In the genomic region with DNA sequence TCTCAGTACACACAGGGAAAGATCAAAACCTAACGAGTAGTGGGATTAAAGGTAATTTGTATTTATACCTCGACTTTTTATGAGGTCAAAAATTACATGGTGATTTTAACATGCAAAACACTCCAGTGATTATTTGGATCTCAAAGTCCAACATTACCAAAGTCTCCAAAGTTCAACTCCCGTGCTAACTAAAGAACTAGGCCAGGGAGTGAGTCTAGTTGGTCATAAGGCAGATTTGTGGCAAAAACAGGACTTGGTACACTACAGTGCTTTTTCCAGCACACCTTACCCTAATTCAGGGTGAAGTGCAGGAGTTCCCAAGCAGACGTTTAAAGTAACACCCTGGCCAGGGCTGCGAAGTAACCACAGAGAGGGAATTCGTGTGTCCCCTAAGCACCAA, we compare ENCODE assay signal across 11 cellular contexts. TPM values are rescaled to one million over a fixed set of nuclear protein-coding genes. Genes with fewer than 3 reads are reported as not detected.
A peak's percentile ranks its signal among the peaks of the same experiment; 100 is the strongest.
DNase-seq lines count a peak whose midpoint lies in the region; TF ChIP-seq lines count a peak whose summit lies in the region.
"Had no signal": no experiment of that assay in that cellular context is flagged by ENCODE, and none has a peak within 500 bp of the region (broad histone marks: within the 10 kb centered on the region; RNA-seq: fewer than 3 reads in every experiment).

No MANE protein-coding gene starts in this region.

- H3K79me2 ChIP-seq in MM.1S (ENCODE audit: low read length) (peaks cover 58% of the 10 kb centered on the region), osteoblast (ENCODE audit: insufficient read depth, low read length) (peaks cover 41% of the 10 kb centered on the region)

- H3K27me3 ChIP-seq in GM06990 (replicated peaks; ENCODE audit: control insufficient read depth, insufficient read depth, low read length) = no peaks in the 10 kb centered on the region
- peaks cover 10% of the 10 kb centered on the region; the same call in 1 of the 2 replicates for H3K27me3 ChIP-seq in MM.1S (replicated peaks; ENCODE audit: insufficient read depth, low read length)
- peaks cover 28% of the 10 kb centered on the region for H3K27me3 ChIP-seq in osteoblast (ENCODE audit: insufficient read depth, low read length)

- H3K4me3 ChIP-seq in GM06990 (replicated peaks; ENCODE audit: low read depth, low read length) (peak overlapping the region; percentile 79; the same call in 1 of the 2 replicates), MM.1S (ENCODE audit: low read length) (no peak overlapping the region), osteoblast (ENCODE audit: insufficient read depth, low read length) (no peak overlapping the region)

- peaks cover 11% of the 10 kb centered on the region for H3F3A ChIP-seq in MM.1S (ENCODE audit: insufficient read depth, low read length)

- peaks cover 20% of the 10 kb centered on the region for H3K4me1 Mint-ChIP-seq in dendritic cell treated with granulocyte-macrophage colony-stimulating factor and Interleukin-4, amounts not matched to agents 40 ng/mL and 50 ng/mL, for 4 days (ENCODE audit: low read depth)

- peaks cover 34% of the 10 kb centered on the region for H3K27me3 Mint-ChIP-seq in dendritic cell treated with granulocyte-macrophage colony-stimulating factor and Interleukin-4, amounts not matched to agents 40 ng/mL and 50 ng/mL, for 4 days

- H3K9ac ChIP-seq in MM.1S (ENCODE audit: low read length) = no peak overlapping the region
- H3K9ac ChIP-seq: parathyroid adenoma had no signal

- H4K20me1 ChIP-seq in MM.1S (ENCODE audit: insufficient read depth, low read length) (no peaks in the 10 kb centered on the region), osteoblast (ENCODE audit: insufficient read depth, low read length) (no peaks in the 10 kb centered on the region)

- H3K9me3 ChIP-seq in MM.1S (replicated peaks; ENCODE audit: insufficient read depth, low read length) (no peaks in the 10 kb centered on the region), osteoblast (ENCODE audit: low read depth, low read length) (no peaks in the 10 kb centered on the region)

- H3K9me2 ChIP-seq in MM.1S (replicated peaks; ENCODE audit: insufficient read depth, low read length) = no peaks in the 10 kb centered on the region

- H3K27ac Mint-ChIP-seq in dendritic cell treated with granulocyte-macrophage colony-stimulating factor and Interleukin-4, amounts not matched to agents 40 ng/mL and 50 ng/mL, for 4 days = no peak overlapping the region

- DNase-seq in GM06990 (ENCODE audit: extremely low read depth, insufficient read length) (no peak), MM.1S (no peak), osteoblast (ENCODE audit: insufficient read length, low spot score, missing footprints) (peak; percentile 48), KBM-7 (no peak), GM03348 (ENCODE audit: low spot score) (no peak), mesenteric fat pad (ENCODE audit: low spot score) (no peak), SHP77 (lab: John Stamatoyannopoulos, UW) (no peak)
- DNase-seq: activated CD4-positive, alpha-beta T cell treated with anti-CD3 and anti-CD28 coated beads, Interleukin-2, amount 50 U/mL, for 48 hours; NCI-H1105 treated with DMSO at 0.1 percent for 48 hours had no signal

- TF ChIP-seq CTCF in GM06990 (IDR thresholded peaks at IDR 0.05; ENCODE audit: insufficient read depth, low read length, poor library complexity, severe bottlenecking) (no peak), MM.1S (IDR thresholded peaks at IDR 0.05; ENCODE audit: low read length) (no peak), osteoblast (IDR thresholded peaks at IDR 0.05; ENCODE audit: extremely low read depth, low read depth, low read length) (no peak)

- in situ Hi-C loops in KBM-7 (cut with MboI; ENCODE audit: low pct_unique_long_range_greater_than_20kb, low sequenced_read_pairs) = no loop called here

- no peak overlapping the region for H3K27ac ChIP-seq in MM.1S (ENCODE audit: low read length)
- H3K27ac ChIP-seq in osteoblast (ENCODE audit: low read depth, low read length) = no peak overlapping the region

- H3K4me1 ChIP-seq in MM.1S (ENCODE audit: low read length) (no peaks in the 10 kb centered on the region; the same call in 1 of the 2 replicates), osteoblast (ENCODE audit: insufficient read depth, low read length) (peaks cover 12% of the 10 kb centered on the region)
- H3K4me1 ChIP-seq: parathyroid adenoma had no signal

- H2AFZ ChIP-seq in MM.1S (ENCODE audit: low read length) (no peak overlapping the region), osteoblast (ENCODE audit: low read length) (no peak overlapping the region)

- H3K36me3 Mint-ChIP-seq in dendritic cell treated with granulocyte-macrophage colony-stimulating factor and Interleukin-4, amounts not matched to agents 40 ng/mL and 50 ng/mL, for 4 days (ENCODE audit: low read depth) = peaks cover 23% of the 10 kb centered on the region

- peak overlapping the region; percentile 37 for H3K4me3 Mint-ChIP-seq in dendritic cell treated with granulocyte-macrophage colony-stimulating factor and Interleukin-4, amounts not matched to agents 40 ng/mL and 50 ng/mL, for 4 days

- H3K9me3 Mint-ChIP-seq in dendritic cell treated with granulocyte-macrophage colony-stimulating factor and Interleukin-4, amounts not matched to agents 40 ng/mL and 50 ng/mL, for 4 days = no peaks in the 10 kb centered on the region

- H3K4me2 ChIP-seq in MM.1S (ENCODE audit: low read depth, low read length) (peak overlapping the region; percentile 70; the same call in 1 of the 2 replicates), osteoblast (ENCODE audit: insufficient read depth, low read length) (peak overlapping the region; percentile 34)

- H3K36me3 ChIP-seq in GM06990 (ENCODE audit: control insufficient read depth, insufficient read depth, low read length) (peaks cover 4% of the 10 kb centered on the region), MM.1S (replicated peaks; ENCODE audit: insufficient read depth, low read length) (peaks cover 3% of the 10 kb centered on the region; the same call in 1 of the 2 replicates), osteoblast (ENCODE audit: insufficient read depth, low read length) (peaks cover 18% of the 10 kb centered on the region)

- intact Hi-C loops in dendritic cell treated with granulocyte-macrophage colony-stimulating factor and Interleukin-4, amounts not matched to agents 40 ng/mL and 50 ng/mL, for 4 days (cut with micrococcal nuclease) = no loop called here

RNA-seq across cellular contexts. Expression of a gene that starts 1.1 kb away (rescaled TPM):
- total RNA-seq in osteoblast = 13.6 and 14.1 TPM in 2 replicates
- total RNA-seq in mesenteric fat pad = 12.1 TPM

RNA-seq across cellular contexts. Expression of a gene that starts 2.4 kb away (rescaled TPM):
- total RNA-seq in osteoblast (under 0.01 TPM in 1 of 2 replicates, not detected in the other), mesenteric fat pad (not detected)

RNA-seq across cellular contexts. Expression of a gene that starts 14.4 kb away (rescaled TPM):
- total RNA-seq in osteoblast (5.8 and 6.8 TPM in 2 replicates), mesenteric fat pad (3.7 TPM)

RNA-seq across cellular contexts. Expression of a gene that starts 44.0 kb away (rescaled TPM):
- not detected in 2 replicates for total RNA-seq in osteoblast
- total RNA-seq in mesenteric fat pad = not detected
